Comparison of ENCODE assay signal across 1 cellular context in the genomic region with DNA sequence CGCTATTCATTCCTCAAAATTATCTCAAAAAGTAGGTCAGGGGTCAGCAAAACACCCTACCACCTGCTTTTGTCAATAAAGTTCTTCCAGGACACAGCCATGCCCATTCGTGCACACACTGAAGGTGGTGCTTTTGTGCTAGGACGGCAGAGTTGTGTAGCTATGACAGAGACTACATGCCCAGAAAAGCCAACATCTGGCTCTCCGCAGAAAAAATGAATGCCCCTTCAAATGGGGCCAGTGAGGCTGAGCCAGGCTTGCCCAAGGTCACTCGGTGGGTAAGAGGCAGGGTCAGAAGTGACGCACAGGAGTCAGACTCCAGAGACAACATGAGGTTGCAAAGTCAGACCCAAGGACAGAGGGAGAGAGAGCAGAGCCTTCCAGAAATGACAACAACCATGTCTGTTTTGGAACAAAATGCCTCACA.
TF ChIP-seq lines count a peak whose summit lies in the region.

No MANE protein-coding gene starts in this region.

TF ChIP-seq in HepG2, 621 proteins besides CTCF, POLR2A, EP300 and RAD21 (continued from another document):
- TF ChIP-seq, protein P1, sequence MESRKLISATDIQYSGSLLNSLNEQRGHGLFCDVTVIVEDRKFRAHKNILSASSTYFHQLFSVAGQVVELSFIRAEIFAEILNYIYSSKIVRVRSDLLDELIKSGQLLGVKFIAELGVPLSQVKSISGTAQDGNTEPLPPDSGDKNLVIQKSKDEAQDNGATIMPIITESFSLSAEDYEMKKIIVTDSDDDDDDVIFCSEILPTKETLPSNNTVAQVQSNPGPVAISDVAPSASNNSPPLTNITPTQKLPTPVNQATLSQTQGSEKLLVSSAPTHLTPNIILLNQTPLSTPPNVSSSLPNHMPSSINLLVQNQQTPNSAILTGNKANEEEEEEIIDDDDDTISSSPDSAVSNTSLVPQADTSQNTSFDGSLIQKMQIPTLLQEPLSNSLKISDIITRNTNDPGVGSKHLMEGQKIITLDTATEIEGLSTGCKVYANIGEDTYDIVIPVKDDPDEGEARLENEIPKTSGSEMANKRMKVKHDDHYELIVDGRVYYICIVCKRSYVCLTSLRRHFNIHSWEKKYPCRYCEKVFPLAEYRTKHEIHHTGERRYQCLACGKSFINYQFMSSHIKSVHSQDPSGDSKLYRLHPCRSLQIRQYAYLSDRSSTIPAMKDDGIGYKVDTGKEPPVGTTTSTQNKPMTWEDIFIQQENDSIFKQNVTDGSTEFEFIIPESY (CRISPR knock-in tag; IDR thresholded peaks at IDR 0.05), result no peak
- TF ChIP-seq ZNF44 (CRISPR knock-in tag; IDR thresholded peaks at IDR 0.05), result no peak
- 0 out of 2 replicates have a peak, but pooled peaks have one; percentile 7 for TF ChIP-seq KDM5B (CRISPR knock-in tag; IDR thresholded peaks at IDR 0.05; ENCODE audit: borderline replicate concordance)
- TF ChIP-seq, protein P2, sequence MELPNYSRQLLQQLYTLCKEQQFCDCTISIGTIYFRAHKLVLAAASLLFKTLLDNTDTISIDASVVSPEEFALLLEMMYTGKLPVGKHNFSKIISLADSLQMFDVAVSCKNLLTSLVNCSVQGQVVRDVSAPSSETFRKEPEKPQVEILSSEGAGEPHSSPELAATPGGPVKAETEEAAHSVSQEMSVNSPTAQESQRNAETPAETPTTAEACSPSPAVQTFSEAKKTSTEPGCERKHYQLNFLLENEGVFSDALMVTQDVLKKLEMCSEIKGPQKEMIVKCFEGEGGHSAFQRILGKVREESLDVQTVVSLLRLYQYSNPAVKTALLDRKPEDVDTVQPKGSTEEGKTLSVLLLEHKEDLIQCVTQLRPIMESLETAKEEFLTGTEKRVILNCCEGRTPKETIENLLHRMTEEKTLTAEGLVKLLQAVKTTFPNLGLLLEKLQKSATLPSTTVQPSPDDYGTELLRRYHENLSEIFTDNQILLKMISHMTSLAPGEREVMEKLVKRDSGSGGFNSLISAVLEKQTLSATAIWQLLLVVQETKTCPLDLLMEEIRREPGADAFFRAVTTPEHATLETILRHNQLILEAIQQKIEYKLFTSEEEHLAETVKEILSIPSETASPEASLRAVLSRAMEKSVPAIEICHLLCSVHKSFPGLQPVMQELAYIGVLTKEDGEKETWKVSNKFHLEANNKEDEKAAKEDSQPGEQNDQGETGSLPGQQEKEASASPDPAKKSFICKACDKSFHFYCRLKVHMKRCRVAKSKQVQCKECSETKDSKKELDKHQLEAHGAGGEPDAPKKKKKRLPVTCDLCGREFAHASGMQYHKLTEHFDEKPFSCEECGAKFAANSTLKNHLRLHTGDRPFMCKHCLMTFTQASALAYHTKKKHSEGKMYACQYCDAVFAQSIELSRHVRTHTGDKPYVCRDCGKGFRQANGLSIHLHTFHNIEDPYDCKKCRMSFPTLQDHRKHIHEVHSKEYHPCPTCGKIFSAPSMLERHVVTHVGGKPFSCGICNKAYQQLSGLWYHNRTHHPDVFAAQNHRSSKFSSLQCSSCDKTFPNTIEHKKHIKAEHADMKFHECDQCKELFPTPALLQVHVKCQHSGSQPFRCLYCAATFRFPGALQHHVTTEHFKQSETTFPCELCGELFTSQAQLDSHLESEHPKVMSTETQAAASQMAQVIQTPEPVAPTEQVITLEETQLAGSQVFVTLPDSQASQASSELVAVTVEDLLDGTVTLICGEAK (IDR thresholded peaks at IDR 0.05), result peak; percentile 26; the same call in 1 of the 2 replicates
- TF ChIP-seq, protein P2 (CRISPR knock-in tag; IDR thresholded peaks at IDR 0.05), result peak; percentile 94; the same call in 1 of the 2 replicates
- 0 out of 2 replicates have a peak, but pooled peaks have one; percentile 33 for TF ChIP-seq ZNF75D (CRISPR knock-in tag; IDR thresholded peaks at IDR 0.05; ENCODE audit: borderline replicate concordance)
- 0 out of 2 replicates have a peak, but pooled peaks have one; percentile 32 for TF ChIP-seq SETDB1 (CRISPR knock-in tag; IDR thresholded peaks at IDR 0.05; ENCODE audit: borderline replicate concordance)
- no peak for TF ChIP-seq ZNF335 (CRISPR knock-in tag; IDR thresholded peaks at IDR 0.05)
